Comparison of ENCODE assay signal across 1 cellular context in the genomic region with DNA sequence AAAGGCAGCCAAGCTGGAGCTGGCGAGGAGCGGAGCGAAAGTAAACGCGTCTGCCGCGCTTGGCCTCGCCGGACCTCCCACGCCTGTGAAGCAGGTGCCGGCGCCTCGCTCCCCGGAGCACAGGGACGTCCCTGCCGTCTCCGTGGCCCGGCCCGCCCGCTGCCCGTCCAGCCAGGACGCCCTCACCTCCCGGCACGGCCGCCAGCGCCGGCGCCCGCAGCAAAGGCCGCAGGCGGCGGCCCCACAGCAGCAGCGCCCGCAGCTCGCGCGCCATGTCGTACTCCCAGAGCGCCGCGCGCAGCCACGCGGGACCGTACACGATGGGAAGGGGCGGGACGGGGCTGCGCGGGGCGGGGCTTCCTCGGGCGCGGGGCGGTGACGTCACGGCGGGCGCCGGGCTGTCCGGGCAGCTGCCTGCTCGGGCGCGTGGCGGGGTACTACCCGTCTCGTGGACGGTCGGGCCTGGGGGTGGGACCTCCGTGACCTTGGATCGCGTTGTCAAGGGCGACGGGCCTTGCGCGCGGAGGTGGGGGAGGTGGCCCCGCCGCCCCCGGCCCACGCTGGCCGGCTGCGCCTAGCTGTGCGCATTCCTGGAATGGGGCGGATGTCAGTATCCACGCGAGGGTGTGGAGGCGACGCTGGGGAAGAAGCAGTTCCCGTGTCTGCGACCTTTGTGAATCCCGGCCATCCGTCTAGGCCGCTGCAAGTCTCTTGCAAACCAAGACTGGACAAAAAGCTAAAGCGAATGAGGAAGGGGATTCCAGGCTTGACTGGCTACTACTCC.
TF ChIP-seq lines count a peak whose summit lies in the region.

A gene (minus strand): TSS at position 290 of the 784 bp plus-strand sequence. CDS start 16 bp downstream, at position 274.

TF ChIP-seq in K562, 482 proteins besides CTCF, POLR2A, EP300 and RAD21 (continued from another document and continues in another):
- TF ChIP-seq, protein P1, sequence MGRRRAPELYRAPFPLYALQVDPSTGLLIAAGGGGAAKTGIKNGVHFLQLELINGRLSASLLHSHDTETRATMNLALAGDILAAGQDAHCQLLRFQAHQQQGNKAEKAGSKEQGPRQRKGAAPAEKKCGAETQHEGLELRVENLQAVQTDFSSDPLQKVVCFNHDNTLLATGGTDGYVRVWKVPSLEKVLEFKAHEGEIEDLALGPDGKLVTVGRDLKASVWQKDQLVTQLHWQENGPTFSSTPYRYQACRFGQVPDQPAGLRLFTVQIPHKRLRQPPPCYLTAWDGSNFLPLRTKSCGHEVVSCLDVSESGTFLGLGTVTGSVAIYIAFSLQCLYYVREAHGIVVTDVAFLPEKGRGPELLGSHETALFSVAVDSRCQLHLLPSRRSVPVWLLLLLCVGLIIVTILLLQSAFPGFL (CRISPR knock-in tag; IDR thresholded peaks at IDR 0.05) = no peak
- TF ChIP-seq, protein P2, sequence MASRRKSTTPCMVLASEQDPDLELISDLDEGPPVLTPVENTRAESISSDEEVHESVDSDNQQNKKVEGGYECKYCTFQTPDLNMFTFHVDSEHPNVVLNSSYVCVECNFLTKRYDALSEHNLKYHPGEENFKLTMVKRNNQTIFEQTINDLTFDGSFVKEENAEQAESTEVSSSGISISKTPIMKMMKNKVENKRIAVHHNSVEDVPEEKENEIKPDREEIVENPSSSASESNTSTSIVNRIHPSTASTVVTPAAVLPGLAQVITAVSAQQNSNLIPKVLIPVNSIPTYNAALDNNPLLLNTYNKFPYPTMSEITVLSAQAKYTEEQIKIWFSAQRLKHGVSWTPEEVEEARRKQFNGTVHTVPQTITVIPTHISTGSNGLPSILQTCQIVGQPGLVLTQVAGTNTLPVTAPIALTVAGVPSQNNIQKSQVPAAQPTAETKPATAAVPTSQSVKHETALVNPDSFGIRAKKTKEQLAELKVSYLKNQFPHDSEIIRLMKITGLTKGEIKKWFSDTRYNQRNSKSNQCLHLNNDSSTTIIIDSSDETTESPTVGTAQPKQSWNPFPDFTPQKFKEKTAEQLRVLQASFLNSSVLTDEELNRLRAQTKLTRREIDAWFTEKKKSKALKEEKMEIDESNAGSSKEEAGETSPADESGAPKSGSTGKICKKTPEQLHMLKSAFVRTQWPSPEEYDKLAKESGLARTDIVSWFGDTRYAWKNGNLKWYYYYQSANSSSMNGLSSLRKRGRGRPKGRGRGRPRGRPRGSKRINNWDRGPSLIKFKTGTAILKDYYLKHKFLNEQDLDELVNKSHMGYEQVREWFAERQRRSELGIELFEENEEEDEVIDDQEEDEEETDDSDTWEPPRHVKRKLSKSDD (conservative IDR thresholded peaks at IDR 0.05; ENCODE audit: low read length) = no peak
- TF ChIP-seq DPF2 (IDR thresholded peaks at IDR 0.05) = no peak
- TF ChIP-seq, protein P3, sequence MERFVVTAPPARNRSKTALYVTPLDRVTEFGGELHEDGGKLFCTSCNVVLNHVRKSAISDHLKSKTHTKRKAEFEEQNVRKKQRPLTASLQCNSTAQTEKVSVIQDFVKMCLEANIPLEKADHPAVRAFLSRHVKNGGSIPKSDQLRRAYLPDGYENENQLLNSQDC (CRISPR knock-in tag; IDR thresholded peaks at IDR 0.05) = no peak
- TF ChIP-seq NR4A1 (CRISPR knock-in tag; IDR thresholded peaks at IDR 0.05) = 0 out of 2 replicates have a peak, but pooled peaks have one; percentile 69
- no peak for TF ChIP-seq NR4A1 (tag; IDR thresholded peaks at IDR 0.05)
- peak; percentile 90 for TF ChIP-seq MTA1 (IDR thresholded peaks at IDR 0.05; ENCODE audit: borderline replicate concordance)
- TF ChIP-seq ASH1L (IDR thresholded peaks at IDR 0.05; ENCODE audit: borderline replicate concordance, low read depth, partially characterized antibody) = no peak
- TF ChIP-seq BDP1 (IDR thresholded peaks at IDR 0.05; ENCODE audit: insufficient read depth, insufficient read length) = no peak
- TF ChIP-seq, protein P4, sequence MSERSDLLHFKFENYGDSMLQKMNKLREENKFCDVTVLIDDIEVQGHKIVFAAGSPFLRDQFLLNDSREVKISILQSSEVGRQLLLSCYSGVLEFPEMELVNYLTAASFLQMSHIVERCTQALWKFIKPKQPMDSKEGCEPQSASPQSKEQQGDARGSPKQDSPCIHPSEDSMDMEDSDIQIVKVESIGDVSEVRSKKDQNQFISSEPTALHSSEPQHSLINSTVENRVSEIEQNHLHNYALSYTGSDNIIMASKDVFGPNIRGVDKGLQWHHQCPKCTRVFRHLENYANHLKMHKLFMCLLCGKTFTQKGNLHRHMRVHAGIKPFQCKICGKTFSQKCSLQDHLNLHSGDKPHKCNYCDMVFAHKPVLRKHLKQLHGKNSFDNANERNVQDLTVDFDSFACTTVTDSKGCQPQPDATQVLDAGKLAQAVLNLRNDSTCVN (CRISPR knock-in tag; IDR thresholded peaks at IDR 0.05) = no peak
- TF ChIP-seq ZC3H4 (CRISPR knock-in tag; IDR thresholded peaks at IDR 0.05; ENCODE audit: borderline replicate concordance) = peak; percentile 28; the same call in 1 of the 2 replicates
- no peak for TF ChIP-seq MEF2D (tag; conservative IDR thresholded peaks at IDR 0.05; ENCODE audit: low read depth)
- TF ChIP-seq SMAD3 (CRISPR knock-in tag; conservative IDR thresholded peaks at IDR 0.05) = no peak
- TF ChIP-seq, protein P5, sequence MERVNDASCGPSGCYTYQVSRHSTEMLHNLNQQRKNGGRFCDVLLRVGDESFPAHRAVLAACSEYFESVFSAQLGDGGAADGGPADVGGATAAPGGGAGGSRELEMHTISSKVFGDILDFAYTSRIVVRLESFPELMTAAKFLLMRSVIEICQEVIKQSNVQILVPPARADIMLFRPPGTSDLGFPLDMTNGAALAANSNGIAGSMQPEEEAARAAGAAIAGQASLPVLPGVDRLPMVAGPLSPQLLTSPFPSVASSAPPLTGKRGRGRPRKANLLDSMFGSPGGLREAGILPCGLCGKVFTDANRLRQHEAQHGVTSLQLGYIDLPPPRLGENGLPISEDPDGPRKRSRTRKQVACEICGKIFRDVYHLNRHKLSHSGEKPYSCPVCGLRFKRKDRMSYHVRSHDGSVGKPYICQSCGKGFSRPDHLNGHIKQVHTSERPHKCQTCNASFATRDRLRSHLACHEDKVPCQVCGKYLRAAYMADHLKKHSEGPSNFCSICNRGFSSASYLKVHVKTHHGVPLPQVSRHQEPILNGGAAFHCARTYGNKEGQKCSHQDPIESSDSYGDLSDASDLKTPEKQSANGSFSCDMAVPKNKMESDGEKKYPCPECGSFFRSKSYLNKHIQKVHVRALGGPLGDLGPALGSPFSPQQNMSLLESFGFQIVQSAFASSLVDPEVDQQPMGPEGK (CRISPR knock-in tag; IDR thresholded peaks at IDR 0.05; ENCODE audit: borderline replicate concordance) = no peak
- TF ChIP-seq, protein P6, sequence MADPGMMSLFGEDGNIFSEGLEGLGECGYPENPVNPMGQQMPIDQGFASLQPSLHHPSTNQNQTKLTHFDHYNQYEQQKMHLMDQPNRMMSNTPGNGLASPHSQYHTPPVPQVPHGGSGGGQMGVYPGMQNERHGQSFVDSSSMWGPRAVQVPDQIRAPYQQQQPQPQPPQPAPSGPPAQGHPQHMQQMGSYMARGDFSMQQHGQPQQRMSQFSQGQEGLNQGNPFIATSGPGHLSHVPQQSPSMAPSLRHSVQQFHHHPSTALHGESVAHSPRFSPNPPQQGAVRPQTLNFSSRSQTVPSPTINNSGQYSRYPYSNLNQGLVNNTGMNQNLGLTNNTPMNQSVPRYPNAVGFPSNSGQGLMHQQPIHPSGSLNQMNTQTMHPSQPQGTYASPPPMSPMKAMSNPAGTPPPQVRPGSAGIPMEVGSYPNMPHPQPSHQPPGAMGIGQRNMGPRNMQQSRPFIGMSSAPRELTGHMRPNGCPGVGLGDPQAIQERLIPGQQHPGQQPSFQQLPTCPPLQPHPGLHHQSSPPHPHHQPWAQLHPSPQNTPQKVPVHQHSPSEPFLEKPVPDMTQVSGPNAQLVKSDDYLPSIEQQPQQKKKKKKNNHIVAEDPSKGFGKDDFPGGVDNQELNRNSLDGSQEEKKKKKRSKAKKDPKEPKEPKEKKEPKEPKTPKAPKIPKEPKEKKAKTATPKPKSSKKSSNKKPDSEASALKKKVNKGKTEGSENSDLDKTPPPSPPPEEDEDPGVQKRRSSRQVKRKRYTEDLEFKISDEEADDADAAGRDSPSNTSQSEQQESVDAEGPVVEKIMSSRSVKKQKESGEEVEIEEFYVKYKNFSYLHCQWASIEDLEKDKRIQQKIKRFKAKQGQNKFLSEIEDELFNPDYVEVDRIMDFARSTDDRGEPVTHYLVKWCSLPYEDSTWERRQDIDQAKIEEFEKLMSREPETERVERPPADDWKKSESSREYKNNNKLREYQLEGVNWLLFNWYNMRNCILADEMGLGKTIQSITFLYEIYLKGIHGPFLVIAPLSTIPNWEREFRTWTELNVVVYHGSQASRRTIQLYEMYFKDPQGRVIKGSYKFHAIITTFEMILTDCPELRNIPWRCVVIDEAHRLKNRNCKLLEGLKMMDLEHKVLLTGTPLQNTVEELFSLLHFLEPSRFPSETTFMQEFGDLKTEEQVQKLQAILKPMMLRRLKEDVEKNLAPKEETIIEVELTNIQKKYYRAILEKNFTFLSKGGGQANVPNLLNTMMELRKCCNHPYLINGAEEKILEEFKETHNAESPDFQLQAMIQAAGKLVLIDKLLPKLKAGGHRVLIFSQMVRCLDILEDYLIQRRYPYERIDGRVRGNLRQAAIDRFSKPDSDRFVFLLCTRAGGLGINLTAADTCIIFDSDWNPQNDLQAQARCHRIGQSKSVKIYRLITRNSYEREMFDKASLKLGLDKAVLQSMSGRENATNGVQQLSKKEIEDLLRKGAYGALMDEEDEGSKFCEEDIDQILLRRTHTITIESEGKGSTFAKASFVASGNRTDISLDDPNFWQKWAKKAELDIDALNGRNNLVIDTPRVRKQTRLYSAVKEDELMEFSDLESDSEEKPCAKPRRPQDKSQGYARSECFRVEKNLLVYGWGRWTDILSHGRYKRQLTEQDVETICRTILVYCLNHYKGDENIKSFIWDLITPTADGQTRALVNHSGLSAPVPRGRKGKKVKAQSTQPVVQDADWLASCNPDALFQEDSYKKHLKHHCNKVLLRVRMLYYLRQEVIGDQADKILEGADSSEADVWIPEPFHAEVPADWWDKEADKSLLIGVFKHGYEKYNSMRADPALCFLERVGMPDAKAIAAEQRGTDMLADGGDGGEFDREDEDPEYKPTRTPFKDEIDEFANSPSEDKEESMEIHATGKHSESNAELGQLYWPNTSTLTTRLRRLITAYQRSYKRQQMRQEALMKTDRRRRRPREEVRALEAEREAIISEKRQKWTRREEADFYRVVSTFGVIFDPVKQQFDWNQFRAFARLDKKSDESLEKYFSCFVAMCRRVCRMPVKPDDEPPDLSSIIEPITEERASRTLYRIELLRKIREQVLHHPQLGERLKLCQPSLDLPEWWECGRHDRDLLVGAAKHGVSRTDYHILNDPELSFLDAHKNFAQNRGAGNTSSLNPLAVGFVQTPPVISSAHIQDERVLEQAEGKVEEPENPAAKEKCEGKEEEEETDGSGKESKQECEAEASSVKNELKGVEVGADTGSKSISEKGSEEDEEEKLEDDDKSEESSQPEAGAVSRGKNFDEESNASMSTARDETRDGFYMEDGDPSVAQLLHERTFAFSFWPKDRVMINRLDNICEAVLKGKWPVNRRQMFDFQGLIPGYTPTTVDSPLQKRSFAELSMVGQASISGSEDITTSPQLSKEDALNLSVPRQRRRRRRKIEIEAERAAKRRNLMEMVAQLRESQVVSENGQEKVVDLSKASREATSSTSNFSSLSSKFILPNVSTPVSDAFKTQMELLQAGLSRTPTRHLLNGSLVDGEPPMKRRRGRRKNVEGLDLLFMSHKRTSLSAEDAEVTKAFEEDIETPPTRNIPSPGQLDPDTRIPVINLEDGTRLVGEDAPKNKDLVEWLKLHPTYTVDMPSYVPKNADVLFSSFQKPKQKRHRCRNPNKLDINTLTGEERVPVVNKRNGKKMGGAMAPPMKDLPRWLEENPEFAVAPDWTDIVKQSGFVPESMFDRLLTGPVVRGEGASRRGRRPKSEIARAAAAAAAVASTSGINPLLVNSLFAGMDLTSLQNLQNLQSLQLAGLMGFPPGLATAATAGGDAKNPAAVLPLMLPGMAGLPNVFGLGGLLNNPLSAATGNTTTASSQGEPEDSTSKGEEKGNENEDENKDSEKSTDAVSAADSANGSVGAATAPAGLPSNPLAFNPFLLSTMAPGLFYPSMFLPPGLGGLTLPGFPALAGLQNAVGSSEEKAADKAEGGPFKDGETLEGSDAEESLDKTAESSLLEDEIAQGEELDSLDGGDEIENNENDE (IDR thresholded peaks at IDR 0.05; ENCODE audit: low read depth, low read length) = no peak
- no peak for TF ChIP-seq ETS2 (tag; IDR thresholded peaks at IDR 0.05; ENCODE audit: borderline replicate concordance, poor library complexity, severe bottlenecking)
- TF ChIP-seq ZEB2 (IDR thresholded peaks at IDR 0.05) = no peak
- no peak for TF ChIP-seq ZNF146 (CRISPR knock-in tag; IDR thresholded peaks at IDR 0.05; ENCODE audit: unreplicated experiment)
- TF ChIP-seq ZNF217 (CRISPR knock-in tag; IDR thresholded peaks at IDR 0.05) = no peak
- TF ChIP-seq, protein P7, sequence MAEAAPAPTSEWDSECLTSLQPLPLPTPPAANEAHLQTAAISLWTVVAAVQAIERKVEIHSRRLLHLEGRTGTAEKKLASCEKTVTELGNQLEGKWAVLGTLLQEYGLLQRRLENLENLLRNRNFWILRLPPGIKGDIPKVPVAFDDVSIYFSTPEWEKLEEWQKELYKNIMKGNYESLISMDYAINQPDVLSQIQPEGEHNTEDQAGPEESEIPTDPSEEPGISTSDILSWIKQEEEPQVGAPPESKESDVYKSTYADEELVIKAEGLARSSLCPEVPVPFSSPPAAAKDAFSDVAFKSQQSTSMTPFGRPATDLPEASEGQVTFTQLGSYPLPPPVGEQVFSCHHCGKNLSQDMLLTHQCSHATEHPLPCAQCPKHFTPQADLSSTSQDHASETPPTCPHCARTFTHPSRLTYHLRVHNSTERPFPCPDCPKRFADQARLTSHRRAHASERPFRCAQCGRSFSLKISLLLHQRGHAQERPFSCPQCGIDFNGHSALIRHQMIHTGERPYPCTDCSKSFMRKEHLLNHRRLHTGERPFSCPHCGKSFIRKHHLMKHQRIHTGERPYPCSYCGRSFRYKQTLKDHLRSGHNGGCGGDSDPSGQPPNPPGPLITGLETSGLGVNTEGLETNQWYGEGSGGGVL (CRISPR knock-in tag; IDR thresholded peaks at IDR 0.05) = no peak
- TF ChIP-seq ZNF324 (CRISPR knock-in tag; IDR thresholded peaks at IDR 0.05) = no peak
- peak; percentile 90 for TF ChIP-seq KDM5B (IDR thresholded peaks at IDR 0.05; ENCODE audit: insufficient replicate concordance, low read depth, low read length)
- TF ChIP-seq, protein P8, sequence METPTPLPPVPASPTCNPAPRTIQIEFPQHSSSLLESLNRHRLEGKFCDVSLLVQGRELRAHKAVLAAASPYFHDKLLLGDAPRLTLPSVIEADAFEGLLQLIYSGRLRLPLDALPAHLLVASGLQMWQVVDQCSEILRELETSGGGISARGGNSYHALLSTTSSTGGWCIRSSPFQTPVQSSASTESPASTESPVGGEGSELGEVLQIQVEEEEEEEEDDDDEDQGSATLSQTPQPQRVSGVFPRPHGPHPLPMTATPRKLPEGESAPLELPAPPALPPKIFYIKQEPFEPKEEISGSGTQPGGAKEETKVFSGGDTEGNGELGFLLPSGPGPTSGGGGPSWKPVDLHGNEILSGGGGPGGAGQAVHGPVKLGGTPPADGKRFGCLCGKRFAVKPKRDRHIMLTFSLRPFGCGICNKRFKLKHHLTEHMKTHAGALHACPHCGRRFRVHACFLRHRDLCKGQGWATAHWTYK (CRISPR knock-in tag; IDR thresholded peaks at IDR 0.05) = no peak
- TF ChIP-seq DNMT1 (IDR thresholded peaks at IDR 0.05) = no peak
- TF ChIP-seq ILF3 (IDR thresholded peaks at IDR 0.05; ENCODE audit: borderline replicate concordance) = 0 out of 2 replicates have a peak, but pooled peaks have one; percentile 34
- no peak for TF ChIP-seq ZNF316 (IDR thresholded peaks at IDR 0.05)
- TF ChIP-seq SIN3B (IDR thresholded peaks at IDR 0.05; ENCODE audit: low read depth) = peak; percentile 86
